8 cellular contexts compared by ENCODE assay signal in genomic region chrX:107565916-107566602, GRCh38.
DNase-seq lines count a peak whose midpoint lies in the region; ATAC-seq lines count a peak whose summit lies in the region.

No MANE protein-coding gene starts in this region.

- peaks cover 9 to 11% of the 10 kb centered on the region in 2 donors for H3K4me1 ChIP-seq in neuronal stem cell (ENCODE audit: control insufficient read depth in 2 of 2, insufficient read depth in 1 of 2, low read depth in 1 of 2, low read length in 2 of 2)

- no peak overlapping the region for H2BK5ac ChIP-seq in neuronal stem cell (ENCODE audit: low read length)

- ATAC-seq in GM19438 (IDR thresholded peaks at IDR 0.05; ENCODE audit: low read depth, unreplicated experiment) (peak; percentile 94), GM18517 (IDR thresholded peaks at IDR 0.05; ENCODE audit: unreplicated experiment) (no peak)

- H2AK5ac ChIP-seq in neuronal stem cell (ENCODE audit: low read depth, low read length) = no peak overlapping the region

- no peak overlapping the region for H2BK120ac ChIP-seq in neuronal stem cell (ENCODE audit: low read depth, low read length)

- H3K4ac ChIP-seq in neuronal stem cell (ENCODE audit: low read length) = no peak overlapping the region

- WGBS in neuronal stem cell (ENCODE audit: extremely low coverage in 2 of 2, insufficient read length in 2 of 2, insufficient replicate concordance in 1 of 2), 2 donors = no CpG with 5 or more reads among the region's 8 CpGs

- H3K9me3 ChIP-seq in neuronal stem cell (replicated peaks in 1 of 2; ENCODE audit: control insufficient read depth in 2 of 2, insufficient read depth in 1 of 2, low read depth in 1 of 2, low read length in 2 of 2) = no peaks in the 10 kb centered on the region

- H3K36me3 ChIP-seq in neuronal stem cell (replicated peaks in 1 of 2; ENCODE audit: control insufficient read depth in 2 of 2, insufficient read depth in 2 of 2, low read length in 2 of 2) = no peaks in the 10 kb centered on the region

- no peak overlapping the region for H4K91ac ChIP-seq in neuronal stem cell (ENCODE audit: low read depth, low read length, poor library complexity)

- H3K27me3 ChIP-seq in neuronal stem cell (ENCODE audit: control insufficient read depth in 3 of 3, insufficient read depth in 3 of 3, low read depth in 1 of 3, low read length in 3 of 3) = no peaks in the 10 kb centered on the region

- peak; percentile 13 for DNase-seq in NCI-H2029 (lab: John Stamatoyannopoulos, UW)
- DNase-seq in cerebellar cortex (ENCODE audit: low spot score) = peak; percentile 38
- DNase-seq in neuronal stem cell (ENCODE audit: low spot score) = peak; percentile 54
- DNase-seq in activated naive CD4-positive, alpha-beta T cell treated with Interleukin-2 at 50 U/mL for 16 hours = no peak
- no peak for DNase-seq in LoVo (ENCODE audit: low spot score)
- DNase-seq in NCI-H128 (lab: John Stamatoyannopoulos, UW; ENCODE audit: unreplicated experiment) = no peak

- H3K14ac ChIP-seq in neuronal stem cell (ENCODE audit: low read length) = no peak overlapping the region

- H3K79me1 ChIP-seq in neuronal stem cell (ENCODE audit: low read depth, low read length) = no peaks in the 10 kb centered on the region

- H3K4me2 ChIP-seq in neuronal stem cell (ENCODE audit: insufficient read depth, low read length, poor library complexity, severe bottlenecking) = no peak overlapping the region

- H3K18ac ChIP-seq in neuronal stem cell (ENCODE audit: low read length) = peak overlapping the region; percentile 57

- no peak overlapping the region for H3K4me3 ChIP-seq in neuronal stem cell (ENCODE audit: low read length in 2 of 2)

- no peak overlapping the region for H2BK12ac ChIP-seq in neuronal stem cell (ENCODE audit: low read length)

- no peak overlapping the region for H2BK15ac ChIP-seq in neuronal stem cell (ENCODE audit: low read length)

- H3K23ac ChIP-seq in neuronal stem cell (ENCODE audit: low read depth, low read length, poor library complexity) = no peak overlapping the region

- H4K8ac ChIP-seq in neuronal stem cell (ENCODE audit: low read depth, low read length) = no peak overlapping the region

- no peak overlapping the region for H3K9ac ChIP-seq in neuronal stem cell (ENCODE audit: low read depth, low read length, poor library complexity)

- H2AFZ ChIP-seq in neuronal stem cell (ENCODE audit: low read length) = peak overlapping the region; percentile 82

- peak overlapping the region; percentile 68 for H3K27ac ChIP-seq in neuronal stem cell (replicated peaks; ENCODE audit: low read length)

Comparison
In these comparisons a context has a peak if more than half of its experiments do, and no peak if none do; other contexts are left out.
1. DNase-seq: peak in NCI-H2029 (single experiment), cerebellar cortex (single experiment) and neuronal stem cell (single experiment); none in activated naive CD4-positive, alpha-beta T cell treated with Interleukin-2 at 50 U/mL for 16 hours (single experiment), LoVo (single experiment) and NCI-H128 (single experiment).